Comparison of ENCODE assay signal across 8 cellular contexts in the genomic region with DNA sequence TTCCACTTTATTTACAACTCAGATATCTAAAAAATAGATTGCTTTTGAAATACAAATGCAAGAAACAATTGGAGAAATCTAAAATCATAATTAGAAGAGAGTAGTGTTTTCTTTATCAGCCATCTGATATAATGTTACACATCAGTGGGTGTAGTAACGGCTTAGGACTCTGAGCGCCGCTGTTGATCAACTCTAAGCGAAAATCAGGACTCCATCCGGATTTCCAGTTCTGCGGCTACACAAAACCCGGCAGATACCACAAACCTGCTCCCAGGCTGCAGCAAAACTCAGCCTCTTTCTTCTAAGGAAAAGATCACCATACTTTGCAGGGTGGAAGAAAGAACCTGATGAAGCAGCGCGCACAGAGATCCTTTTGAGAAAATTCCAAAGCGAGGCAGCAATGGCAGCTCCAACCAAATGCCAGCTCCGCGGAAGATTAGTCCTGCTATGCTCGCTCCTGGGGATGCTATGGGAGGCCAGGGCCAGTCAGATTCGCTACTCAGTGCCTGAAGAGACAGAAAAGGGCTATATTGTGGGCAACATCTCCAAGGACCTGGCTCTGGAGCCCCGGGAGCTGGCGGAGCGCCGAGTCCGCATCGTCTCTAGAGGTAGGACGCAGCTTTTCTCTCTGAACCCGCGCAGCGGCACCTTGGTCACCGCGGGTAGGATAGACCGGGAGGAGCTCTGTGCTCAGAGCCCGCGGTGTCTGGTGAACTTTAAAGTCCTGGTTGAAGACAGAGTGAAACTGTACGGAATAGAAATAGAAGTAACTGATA. TPM values are rescaled to one million over a fixed set of nuclear protein-coding genes. Genes with fewer than 3 reads are reported as not detected.
DNase-seq lines count a peak whose midpoint lies in the region; ATAC-seq, FAIRE-seq and TF ChIP-seq lines count a peak whose summit lies in the region.

A gene (plus strand): TSS at position 226 of the 776 bp plus-strand sequence. CDS start 175 bp downstream, at position 401.

- POLR2A ChIA-PET in activated CD8-positive, alpha-beta T cell treated with anti-CD3 and anti-CD28 coated beads, Interleukin-2, amount 10 ng/mL, durations not matched to agents 7 days and 5 days (lab: Charles Lee), result no interaction called here
- POLR2A ChIA-PET in WTC11 (lab: Charles Lee), result no interaction called here

- intact Hi-C loops in Right ventricle myocardium inferior (cut with DNase I), result no loop called here
- intact Hi-C loops in Right ventricle myocardium superior (cut with DNase I), result no loop called here
- intact Hi-C loops in kidney (cut with DNase I), result no loop called here
- intact Hi-C loops in colonic mucosa (cut with DNase I), result no loop called here

- H3K27ac ChIP-seq in kidney (ENCODE audit: low read depth in 2 of 2, low read length in 2 of 2) (no peak within 1 kb of the TSS), colonic mucosa (no peak within 1 kb of the TSS)

- H3K36me3 Mint-ChIP-seq in activated CD8-positive, alpha-beta T cell treated with anti-CD3 and anti-CD28 coated beads, Interleukin-2, amount 10 ng/mL, durations not matched to agents 7 days and 5 days (ENCODE audit: low read depth), result peaks cover 9% of the 10 kb centered on the region
- H3K36me3 Mint-ChIP-seq in type B pancreatic cell (peaks cover 13% of the 10 kb centered on the region), WTC11 (peaks cover 50% of the 10 kb centered on the region)

- no peaks in the 10 kb centered on the region for H3K27me3 ChIP-seq in colonic mucosa

- peaks cover 3% of the 10 kb centered on the region for H3K4me1 Mint-ChIP-seq in activated CD8-positive, alpha-beta T cell treated with anti-CD3 and anti-CD28 coated beads, Interleukin-2, amount 10 ng/mL, durations not matched to agents 7 days and 5 days (ENCODE audit: low read depth)
- H3K4me1 Mint-ChIP-seq in type B pancreatic cell (ENCODE audit: unreplicated experiment) (no peaks in the 10 kb centered on the region), WTC11 (no peaks in the 10 kb centered on the region)

- FAIRE-seq in kidney (lab: Jason Lieb, UNC), result no peak

- H3K27me3 Mint-ChIP-seq in activated CD8-positive, alpha-beta T cell treated with anti-CD3 and anti-CD28 coated beads, Interleukin-2, amount 10 ng/mL, durations not matched to agents 7 days and 5 days (ENCODE audit: low read depth), result peaks cover 46% of the 10 kb centered on the region
- H3K27me3 Mint-ChIP-seq in type B pancreatic cell, result no peaks in the 10 kb centered on the region
- peaks cover 14% of the 10 kb centered on the region for H3K27me3 Mint-ChIP-seq in WTC11 (ENCODE audit: low read depth)

- TF ChIP-seq CTCF in kidney (IDR thresholded peaks at IDR 0.05; ENCODE audit: borderline replicate concordance, extremely low read depth, insufficient read depth) (peak; percentile 8), type B pancreatic cell (conservative IDR thresholded peaks at IDR 0.05) (peak; percentile 48), WTC11 (IDR thresholded peaks at IDR 0.05) (no peak), colonic mucosa (IDR thresholded peaks at IDR 0.05) (no peak)

- peak; percentile 67 for DNase-seq in Right ventricle myocardium inferior (ENCODE audit: missing footprints)
- no peak for DNase-seq in Right ventricle myocardium superior
- DNase-seq in activated CD8-positive, alpha-beta T cell treated with anti-CD3 and anti-CD28 coated beads, Interleukin-2, amount 10 ng/mL, durations not matched to agents 7 days and 5 days, result no peak
- no peak for DNase-seq in kidney
- peak; percentile 58 for DNase-seq in type B pancreatic cell (ENCODE audit: extremely low spot score, unreplicated experiment)
- DNase-seq in WTC11 (ENCODE audit: low spot score), result no peak
- DNase-seq in NCI-H1048 (lab: John Stamatoyannopoulos, UW), result no peak
- DNase-seq in colonic mucosa, result no peak

- H3K9me3 Mint-ChIP-seq in activated CD8-positive, alpha-beta T cell treated with anti-CD3 and anti-CD28 coated beads, Interleukin-2, amount 10 ng/mL, durations not matched to agents 7 days and 5 days (ENCODE audit: insufficient read depth), result peaks cover 18% of the 10 kb centered on the region
- peaks cover 5% of the 10 kb centered on the region for H3K9me3 Mint-ChIP-seq in type B pancreatic cell
- peaks cover 43% of the 10 kb centered on the region for H3K9me3 Mint-ChIP-seq in WTC11

- H3K4me3 ChIP-seq in kidney (ENCODE audit: low read length in 2 of 2), result peak within 1 kb of the TSS; percentile 49 to 57
- H3K4me3 ChIP-seq in colonic mucosa, result no peak within 1 kb of the TSS

- H3K4me3 Mint-ChIP-seq in activated CD8-positive, alpha-beta T cell treated with anti-CD3 and anti-CD28 coated beads, Interleukin-2, amount 10 ng/mL, durations not matched to agents 7 days and 5 days, result peak within 1 kb of the TSS; percentile 26
- H3K4me3 Mint-ChIP-seq in type B pancreatic cell (no peak within 1 kb of the TSS), WTC11 (no peak within 1 kb of the TSS)

- CTCF ChIA-PET in activated CD8-positive, alpha-beta T cell treated with anti-CD3 and anti-CD28 coated beads, Interleukin-2, amount 10 ng/mL, durations not matched to agents 7 days and 5 days (lab: Charles Lee), result interaction anchor here (1.1 to 1.8 kb wide), 2 partner anchors 9 to 155 kb away, joined by 3 read pairs; no protein-coding TSS in a partner anchor
- CTCF ChIA-PET in WTC11 (lab: Charles Lee), result interaction anchor here (0.5 to 1.7 kb wide), 9 partner anchors 10 to 161 kb away, joined by 4 to 15 read pairs (median 5); a partner anchor contains a TSS

- H3K27ac Mint-ChIP-seq in activated CD8-positive, alpha-beta T cell treated with anti-CD3 and anti-CD28 coated beads, Interleukin-2, amount 10 ng/mL, durations not matched to agents 7 days and 5 days, result no peak within 1 kb of the TSS
- H3K27ac Mint-ChIP-seq in type B pancreatic cell (no peak within 1 kb of the TSS), WTC11 (no peak within 1 kb of the TSS)

- H3K36me3 ChIP-seq in kidney (ENCODE audit: control insufficient read depth in 1 of 2, insufficient read depth in 2 of 2, low read length in 2 of 2) (no peaks in the 10 kb centered on the region), colonic mucosa (no peaks in the 10 kb centered on the region)

- H3K4me1 ChIP-seq in kidney (ENCODE audit: control insufficient read depth in 1 of 2, insufficient read depth in 1 of 2, low read depth in 1 of 2, low read length in 2 of 2) (no peaks in the 10 kb centered on the region), colonic mucosa (no peaks in the 10 kb centered on the region)

- H3K9ac ChIP-seq in kidney (ENCODE audit: low read length in 2 of 2), result no peak within 1 kb of the TSS
- H3K9ac ChIP-seq in colonic mucosa (ENCODE audit: low read depth in 2 of 2, low read length in 2 of 2), result no peak within 1 kb of the TSS

- peaks cover 23 to 59% of the 10 kb centered on the region in 2 donors for H3K9me3 ChIP-seq in kidney (ENCODE audit: control insufficient read depth in 1 of 2, low read length in 2 of 2)
- no peaks in the 10 kb centered on the region for H3K9me3 ChIP-seq in colonic mucosa

- no peak for ATAC-seq in Right ventricle myocardium inferior
- ATAC-seq in Right ventricle myocardium superior (ENCODE audit: poor library complexity), result no peak
- no peak for ATAC-seq in activated CD8-positive, alpha-beta T cell treated with anti-CD3 and anti-CD28 coated beads, Interleukin-2, amount 10 ng/mL, durations not matched to agents 7 days and 5 days
- ATAC-seq in WTC11, result no peak

TF ChIP-seq in WTC11, 78 proteins besides CTCF, POLR2A, EP300 and RAD21:
- no peak for TF ChIP-seq TP53 (CRISPR knock-in tag; IDR thresholded peaks at IDR 0.05)

RNA-seq across cellular contexts. Expression of the gene that starts here (rescaled TPM):
- total RNA-seq in Right ventricle myocardium inferior (4.2 TPM), Right ventricle myocardium superior (4.3 TPM), kidney (7.6 TPM), type B pancreatic cell (ENCODE audit: low replicate concordance) (0.97 and 2.2 TPM in 2 replicates), WTC11 (2021) (1.9 to 2.9 TPM (median 2.3 TPM) in 3 replicates), colonic mucosa (1 to 10 TPM; 1.1 to 2.2 TPM)
- total RNA-seq in activated CD8-positive, alpha-beta T cell treated with anti-CD3 and anti-CD28 coated beads, Interleukin-2, amount 10 ng/mL, durations not matched to agents 7 days and 5 days, result under 1 TPM in 1 of 2 experiments, not detected in 1; 0.08 TPM
- 0.54 TPM for polyA plus RNA-seq in kidney (ENCODE audit: insufficient read depth, low read depth, low replicate concordance)

Comparison
In these comparisons a context has a peak if more than half of its experiments do, and no peak if none do; other contexts are left out.
1. DNase-seq: peak in Right ventricle myocardium inferior (single experiment) and type B pancreatic cell (single experiment); none in Right ventricle myocardium superior (single experiment), activated CD8-positive, alpha-beta T cell treated with anti-CD3 and anti-CD28 coated beads, Interleukin-2, amount 10 ng/mL, durations not matched to agents 7 days and 5 days (single experiment), kidney (single experiment), WTC11 (single experiment), NCI-H1048 (single experiment) and colonic mucosa (single experiment).
2. CTCF ChIP-seq: peak in kidney (single experiment) and type B pancreatic cell (single experiment); none in WTC11 (single experiment) and colonic mucosa (single experiment).